1 cellular context compared by ENCODE assay signal in the genomic region with DNA sequence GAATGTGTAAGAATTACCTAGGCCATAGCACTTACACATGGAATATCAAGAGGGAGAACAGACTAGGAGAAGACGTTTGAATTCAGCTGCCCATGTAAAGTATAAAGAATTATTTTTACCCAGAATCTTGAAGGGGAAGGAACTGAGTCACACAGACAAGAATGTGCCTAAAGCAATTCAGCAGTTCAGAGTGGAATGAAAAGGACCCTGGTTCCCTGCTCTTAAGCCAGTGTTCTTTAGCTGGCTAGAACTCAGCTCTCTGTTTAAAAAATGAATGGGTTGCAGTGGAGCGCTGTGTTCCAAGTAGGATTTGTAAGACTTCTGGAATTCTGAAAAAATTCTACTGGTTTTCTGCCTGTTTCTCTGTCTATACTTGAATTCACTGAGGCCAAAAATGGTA.
TF ChIP-seq lines count a peak whose summit lies in the region.

No MANE protein-coding gene starts in this region.

TF ChIP-seq in SK-N-SH, 30 proteins besides CTCF, POLR2A, EP300 and RAD21 (continued from another document):
- TF ChIP-seq REST (IDR thresholded peaks at IDR 0.05; ENCODE audit: low read depth, low read length) (no peak), EZH2phosphoT487 (IDR thresholded peaks at IDR 0.05; ENCODE audit: borderline replicate concordance, low read depth) (no peak), JUND (IDR thresholded peaks at IDR 0.05) (peak; percentile 77), MXI1 (IDR thresholded peaks at IDR 0.05; ENCODE audit: low read depth, low read length) (no peak), SIN3A (IDR thresholded peaks at IDR 0.05; ENCODE audit: borderline replicate concordance, low read depth, low read length) (no peak), FOXM1 (IDR thresholded peaks at IDR 0.05; ENCODE audit: low read depth) (no peak), CHD2 (IDR thresholded peaks at IDR 0.05; ENCODE audit: low read length, partially characterized antibody) (no peak), RFX5 (IDR thresholded peaks at IDR 0.05; ENCODE audit: low read length) (no peak), TCF12 (IDR thresholded peaks at IDR 0.05) (peak; percentile 72), RXRA (IDR thresholded peaks at IDR 0.05; ENCODE audit: borderline replicate concordance, low read depth) (peak; percentile 41; the same call in 1 of the 2 replicates)
- TF ChIP-seq, protein P1, sequence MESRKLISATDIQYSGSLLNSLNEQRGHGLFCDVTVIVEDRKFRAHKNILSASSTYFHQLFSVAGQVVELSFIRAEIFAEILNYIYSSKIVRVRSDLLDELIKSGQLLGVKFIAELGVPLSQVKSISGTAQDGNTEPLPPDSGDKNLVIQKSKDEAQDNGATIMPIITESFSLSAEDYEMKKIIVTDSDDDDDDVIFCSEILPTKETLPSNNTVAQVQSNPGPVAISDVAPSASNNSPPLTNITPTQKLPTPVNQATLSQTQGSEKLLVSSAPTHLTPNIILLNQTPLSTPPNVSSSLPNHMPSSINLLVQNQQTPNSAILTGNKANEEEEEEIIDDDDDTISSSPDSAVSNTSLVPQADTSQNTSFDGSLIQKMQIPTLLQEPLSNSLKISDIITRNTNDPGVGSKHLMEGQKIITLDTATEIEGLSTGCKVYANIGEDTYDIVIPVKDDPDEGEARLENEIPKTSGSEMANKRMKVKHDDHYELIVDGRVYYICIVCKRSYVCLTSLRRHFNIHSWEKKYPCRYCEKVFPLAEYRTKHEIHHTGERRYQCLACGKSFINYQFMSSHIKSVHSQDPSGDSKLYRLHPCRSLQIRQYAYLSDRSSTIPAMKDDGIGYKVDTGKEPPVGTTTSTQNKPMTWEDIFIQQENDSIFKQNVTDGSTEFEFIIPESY (IDR thresholded peaks at IDR 0.05; ENCODE audit: borderline replicate concordance, low read depth), result no peak
- TF ChIP-seq, protein P2, sequence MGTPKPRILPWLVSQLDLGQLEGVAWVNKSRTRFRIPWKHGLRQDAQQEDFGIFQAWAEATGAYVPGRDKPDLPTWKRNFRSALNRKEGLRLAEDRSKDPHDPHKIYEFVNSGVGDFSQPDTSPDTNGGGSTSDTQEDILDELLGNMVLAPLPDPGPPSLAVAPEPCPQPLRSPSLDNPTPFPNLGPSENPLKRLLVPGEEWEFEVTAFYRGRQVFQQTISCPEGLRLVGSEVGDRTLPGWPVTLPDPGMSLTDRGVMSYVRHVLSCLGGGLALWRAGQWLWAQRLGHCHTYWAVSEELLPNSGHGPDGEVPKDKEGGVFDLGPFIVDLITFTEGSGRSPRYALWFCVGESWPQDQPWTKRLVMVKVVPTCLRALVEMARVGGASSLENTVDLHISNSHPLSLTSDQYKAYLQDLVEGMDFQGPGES (IDR thresholded peaks at IDR 0.05; ENCODE audit: low read depth, low read length), result no peak
